In genomic region chr18:23503038-23503966, GRCh38 we compare ENCODE assay signal across 8 cellular contexts. TPM values are rescaled to one million over a fixed set of nuclear protein-coding genes. Genes with fewer than 3 reads are reported as not detected.
DNase-seq lines count a peak whose midpoint lies in the region; ATAC-seq and TF ChIP-seq lines count a peak whose summit lies in the region.

Gene RMC1 (plus strand): TSS chr18:23503511. CDS start chr18:23503619, 108 bp downstream.

- ATAC-seq in HG02798 (IDR thresholded peaks at IDR 0.05; ENCODE audit: poor library complexity, unreplicated experiment) (peak; percentile 89), left cardiac atrium (peak; percentile 98), upper lobe of right lung (peak; percentile 97)

- no peak for TF ChIP-seq CTCF in GM13976 (IDR thresholded peaks at IDR 0.05; ENCODE audit: borderline replicate concordance, control extremely low read depth, extremely low read depth, insufficient read depth, missing control alignments)
- TF ChIP-seq CTCF in progenitor cell of endocrine pancreas (IDR thresholded peaks at IDR 0.05; ENCODE audit: unreplicated experiment) = peak; percentile 35
- no peak for TF ChIP-seq CTCF in upper lobe of right lung (IDR thresholded peaks at IDR 0.05)

- H3K4me1 ChIP-seq in upper lobe of right lung = peaks cover 25% of the 10 kb centered on the region

- H3K9me3 Mint-ChIP-seq in progenitor cell of endocrine pancreas (ENCODE audit: low read depth) = no peaks in the 10 kb centered on the region

- H3K27ac ChIP-seq in upper lobe of right lung = peak within 1 kb of the TSS; percentile 95

- H3K27me3 ChIP-seq in upper lobe of right lung = no peaks in the 10 kb centered on the region

- H3K36me3 Mint-ChIP-seq in progenitor cell of endocrine pancreas (ENCODE audit: insufficient read depth) = peaks cover 8% of the 10 kb centered on the region

- in situ Hi-C loops in GM13976 (cut with MboI; ENCODE audit: low sequenced_read_pairs, unreplicated experiment) = no loop called here

- peaks cover 4% of the 10 kb centered on the region for H3K27me3 Mint-ChIP-seq in progenitor cell of endocrine pancreas

- peak within 1 kb of the TSS; percentile 94 for H3K27ac Mint-ChIP-seq in progenitor cell of endocrine pancreas

- DNase-seq in GM13976 (ENCODE audit: low spot score) (peak; percentile 98), NCI-H1436 (lab: John Stamatoyannopoulos, UW) (peak; percentile 92), amniotic epithelial cell (ENCODE audit: low read depth) (peak; percentile 89), left cardiac atrium (peak; percentile 98), progenitor cell of endocrine pancreas (ENCODE audit: low spot score, unreplicated experiment) (peak; percentile 96), upper lobe of right lung (peak; percentile 99)

- intact Hi-C loops in T-helper 1 cell treated with Interleukin-12 subunit alpha and Interleukin-12 subunit beta and Interleukin-4 antibody, amounts not matched to agents 30 ng/mL and 1 ng/mL, for 36 hours (cut with micrococcal nuclease) = loop anchor here (1.0 to 5.0 kb wide), 11 partner anchors 13 to 634 kb away; partner anchors contain the start of genes CABYR, NPC1, RBBP8 and RIOK3
- intact Hi-C loops in left cardiac atrium (cut with DNase I) (loop anchor here in 1 of 2 donors (5.0 kb wide), 1 partner anchor 84 kb away; the partner anchor contains the start of gene NPC1), upper lobe of right lung (cut with DNase I) (no loop called here)

- peak within 1 kb of the TSS; percentile 79 for H3K4me3 ChIP-seq in upper lobe of right lung

- H3K4me3 Mint-ChIP-seq in progenitor cell of endocrine pancreas (ENCODE audit: low read depth) = peak within 1 kb of the TSS; percentile 93

- H3K36me3 ChIP-seq in upper lobe of right lung = peaks cover 13% of the 10 kb centered on the region

- no peaks in the 10 kb centered on the region for H3K9me3 ChIP-seq in upper lobe of right lung

- H3K4me1 Mint-ChIP-seq in progenitor cell of endocrine pancreas (ENCODE audit: low read depth) = peaks cover 20% of the 10 kb centered on the region

RNA-seq across cellular contexts. Expression of gene RMC1, which starts in this region (rescaled TPM):
- total RNA-seq in T-helper 1 cell treated with Interleukin-12 subunit alpha and Interleukin-12 subunit beta and Interleukin-4 antibody, amounts not matched to agents 30 ng/mL and 1 ng/mL, for 36 hours = 59.8 and 63.8 TPM in 2 replicates
- total RNA-seq in left cardiac atrium = 10 to 100 TPM; 12.8 to 18.6 TPM
- 25.5 and 28.5 TPM in 2 replicates for total RNA-seq in progenitor cell of endocrine pancreas
- 42.5 TPM for total RNA-seq in upper lobe of right lung

Comparison
In these comparisons a context has a peak if more than half of its experiments do, and no peak if none do; other contexts are left out.
1. Peak in every context shown above with its lines: DNase-seq, ATAC-seq, H3K4me3 ChIP-seq and H3K27ac ChIP-seq.